ENCODE assay signal across 13 cellular contexts in genomic region chr9:127022913-127023665, GRCh38.
A peak's percentile ranks its signal among the peaks of the same experiment; 100 is the strongest.
DNase-seq lines count a peak whose midpoint lies in the region; ATAC-seq and TF ChIP-seq lines count a peak whose summit lies in the region.
"Had no signal": no experiment of that assay in that cellular context is flagged by ENCODE, and none has a peak within 500 bp of the region (broad histone marks: within the 10 kb centered on the region; RNA-seq: fewer than 3 reads in every experiment).

No MANE protein-coding gene starts in this region.

- WGBS in adipose tissue, 3 donors, result 59 to 65% (median 60%) methylated on average over 3 of the region's 3 CpGs
- 58 to 79% methylated on average over 3 of the region's 3 CpGs for WGBS in heart right ventricle, 2 donors

- H3K36me3 ChIP-seq in A673 (ENCODE audit: insufficient read depth, low read length, poor library complexity, severe bottlenecking), result no peaks in the 10 kb centered on the region
- H3K36me3 ChIP-seq in heart right ventricle, result no peaks in the 10 kb centered on the region

- CTCF ChIA-PET in A673 (lab: Charles Lee), result no interaction called here

- no peak for DNase-seq in A673 (ENCODE audit: low spot score)
- peak in 1 of 2 donors; percentile 27 for DNase-seq in heart right ventricle
- no peak for DNase-seq in sciatic nerve (ENCODE audit: low spot score)
- no peak for DNase-seq in kidney tubule cell (ENCODE audit: low spot score)
- no peak for DNase-seq in NCI-H1092 treated with DMSO at 0.1 percent for 48 hours (lab: John Stamatoyannopoulos, UW)
- no peak for DNase-seq in T-helper 2 cell treated with Interferon-gamma antibody and Interleukin-4, amounts not matched to agents 5 μg/mL and 100 μg/mL, for 36 hours (ENCODE audit: low spot score)
- DNase-seq: activated naive CD4-positive, alpha-beta T cell treated with anti-CD3 and anti-CD28 coated beads for 36 hours; kidney glomerular epithelial cell; NCI-H2171; stimulated activated CD4-positive, alpha-beta T cell treated with anti-CD3 and anti-CD28 coated beads, Interleukin-4, amount 100 ng/mL, for 4 hours; T-helper 17 cell had no signal

- TF ChIP-seq CTCF in A673 (conservative IDR thresholded peaks at IDR 0.05; ENCODE audit: low read depth, low read length) (no peak), heart right ventricle (IDR thresholded peaks at IDR 0.05) (no peak)

- no peaks in the 10 kb centered on the region for H3K27me3 ChIP-seq in A673 (replicated peaks; ENCODE audit: insufficient read depth, low read depth, low read length, poor library complexity)
- H3K27me3 ChIP-seq in heart right ventricle, result no peaks in the 10 kb centered on the region

- no TSS peak for BruUV-seq in A673 (replicated peaks; lab: Mats Ljungman, UMichigan)

- peak in 3 of 8 donors; percentile 18 to 28 (median 22) for ATAC-seq in heart right ventricle
- ATAC-seq in sciatic nerve, result peak; percentile 4
- no peak for ATAC-seq in GM18520 (IDR thresholded peaks at IDR 0.05; ENCODE audit: unreplicated experiment)
- ATAC-seq: T-helper 17 cell had no signal

- H3K4me1 ChIP-seq in A673 (ENCODE audit: insufficient read depth, low read length, poor library complexity, severe bottlenecking) (peaks cover 10% of the 10 kb centered on the region), heart right ventricle (peaks cover 5 to 43% (median 30%) of the 10 kb centered on the region in 9 donors)

- H3K36me3 Mint-ChIP-seq in T-helper 2 cell treated with Interferon-gamma antibody and Interleukin-4, amounts not matched to agents 5 μg/mL and 100 μg/mL, for 36 hours (ENCODE audit: low read depth), result no peaks in the 10 kb centered on the region

- no peak overlapping the region for H3K4me3 Mint-ChIP-seq in T-helper 2 cell treated with Interferon-gamma antibody and Interleukin-4, amounts not matched to agents 5 μg/mL and 100 μg/mL, for 36 hours
- H3K4me3 Mint-ChIP-seq: activated naive CD4-positive, alpha-beta T cell treated with anti-CD3 and anti-CD28 coated beads for 36 hours; T-helper 17 cell had no signal

- POLR2A ChIA-PET in A673 (lab: Charles Lee; ENCODE audit: low non-redundant PET), result no interaction called here

- intact Hi-C loops in A673 (cut with micrococcal nuclease; ENCODE audit: unreplicated experiment) (no loop called here), heart right ventricle (cut with DNase I) (loop anchor here in 2 of 10 donors (5.0 kb wide), 1 partner anchor 36 kb away; no protein-coding TSS in a partner anchor), sciatic nerve (cut with DNase I) (no loop called here)

- H3K27me3 Mint-ChIP-seq in T-helper 2 cell treated with Interferon-gamma antibody and Interleukin-4, amounts not matched to agents 5 μg/mL and 100 μg/mL, for 36 hours (ENCODE audit: low read depth), result peaks cover 46% of the 10 kb centered on the region
- H3K27me3 Mint-ChIP-seq: T-helper 17 cell had no signal

- H3K4me1 Mint-ChIP-seq in T-helper 2 cell treated with Interferon-gamma antibody and Interleukin-4, amounts not matched to agents 5 μg/mL and 100 μg/mL, for 36 hours (ENCODE audit: low read depth), result peaks cover 3% of the 10 kb centered on the region

- no peaks in the 10 kb centered on the region for H3K9me3 Mint-ChIP-seq in T-helper 2 cell treated with Interferon-gamma antibody and Interleukin-4, amounts not matched to agents 5 μg/mL and 100 μg/mL, for 36 hours
- H3K9me3 Mint-ChIP-seq: activated naive CD4-positive, alpha-beta T cell treated with anti-CD3 and anti-CD28 coated beads for 36 hours had no signal

- H3K9me3 ChIP-seq in A673 (ENCODE audit: low read depth, low read length, poor library complexity, severe bottlenecking) (no peaks in the 10 kb centered on the region), heart right ventricle (no peaks in the 10 kb centered on the region)

- no peak overlapping the region for H3K27ac Mint-ChIP-seq in T-helper 2 cell treated with Interferon-gamma antibody and Interleukin-4, amounts not matched to agents 5 μg/mL and 100 μg/mL, for 36 hours
- H3K27ac Mint-ChIP-seq: activated naive CD4-positive, alpha-beta T cell treated with anti-CD3 and anti-CD28 coated beads for 36 hours; T-helper 17 cell had no signal

- peak overlapping the region; percentile 78 for H3K27ac ChIP-seq in A673 (ENCODE audit: low read depth, low read length, poor library complexity, severe bottlenecking)
- peak overlapping the region; percentile 6 for H3K27ac ChIP-seq in adipose tissue (ENCODE audit: low read depth, low read length)
- H3K27ac ChIP-seq in heart right ventricle, result peak overlapping the region in 9 of 10 donors; percentile 32 to 86 (median 84)

- no peak overlapping the region for H3K4me3 ChIP-seq in A673 (ENCODE audit: low read depth, low read length, poor library complexity, severe bottlenecking)
- no peak overlapping the region for H3K4me3 ChIP-seq in heart right ventricle

Comparison
In these comparisons a context has a peak if more than half of its experiments do, and no peak if none do; other contexts are left out.
1. H3K27ac ChIP-seq: peak in every context shown above with its lines; median percentile 84 in heart right ventricle; 78 in A673; 6 in adipose tissue.